1 cellular context compared by ENCODE assay signal in the genomic region with DNA sequence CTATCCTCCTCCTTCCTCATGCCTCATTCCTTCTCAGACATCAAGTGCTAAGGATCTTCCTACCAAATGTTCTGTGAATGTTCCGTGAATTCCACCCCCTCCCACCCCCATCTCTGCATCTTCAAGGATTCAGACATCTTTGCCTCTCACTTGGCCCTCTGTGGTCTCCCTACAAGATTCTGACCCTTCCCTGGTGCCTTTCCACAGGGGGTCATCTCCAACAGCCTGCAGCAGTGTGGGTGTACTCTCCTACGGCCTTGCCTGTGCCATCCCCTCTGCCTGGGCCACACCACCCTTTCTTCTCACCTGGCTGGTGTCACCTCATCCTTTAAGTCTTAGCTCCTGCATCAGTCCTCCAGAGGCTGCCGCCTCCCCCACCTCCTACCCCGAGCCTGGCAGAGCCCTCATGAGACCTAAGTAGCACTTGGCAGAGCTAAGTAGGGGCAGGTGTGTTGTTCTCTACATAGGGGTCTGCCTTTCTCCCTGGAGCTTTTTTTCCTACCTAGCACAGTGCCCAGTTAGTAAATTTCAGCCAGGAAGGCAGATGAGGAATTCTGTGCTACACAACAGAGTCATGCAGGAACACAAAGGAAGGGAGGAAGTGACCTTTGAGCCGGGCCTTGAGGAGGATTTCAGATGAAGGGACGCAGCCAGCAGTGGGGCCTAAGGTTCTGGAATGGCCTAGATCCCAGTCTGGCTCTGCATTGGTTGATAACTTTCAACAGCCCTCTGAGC.
A peak's percentile ranks its signal among the peaks of the same experiment; 100 is the strongest.
TF ChIP-seq lines count a peak whose summit lies in the region.

No MANE protein-coding gene starts in this region.

TF ChIP-seq in HepG2, 621 proteins besides CTCF, POLR2A, EP300 and RAD21 (continued from another document and continues in another):
- TF ChIP-seq, protein P1, sequence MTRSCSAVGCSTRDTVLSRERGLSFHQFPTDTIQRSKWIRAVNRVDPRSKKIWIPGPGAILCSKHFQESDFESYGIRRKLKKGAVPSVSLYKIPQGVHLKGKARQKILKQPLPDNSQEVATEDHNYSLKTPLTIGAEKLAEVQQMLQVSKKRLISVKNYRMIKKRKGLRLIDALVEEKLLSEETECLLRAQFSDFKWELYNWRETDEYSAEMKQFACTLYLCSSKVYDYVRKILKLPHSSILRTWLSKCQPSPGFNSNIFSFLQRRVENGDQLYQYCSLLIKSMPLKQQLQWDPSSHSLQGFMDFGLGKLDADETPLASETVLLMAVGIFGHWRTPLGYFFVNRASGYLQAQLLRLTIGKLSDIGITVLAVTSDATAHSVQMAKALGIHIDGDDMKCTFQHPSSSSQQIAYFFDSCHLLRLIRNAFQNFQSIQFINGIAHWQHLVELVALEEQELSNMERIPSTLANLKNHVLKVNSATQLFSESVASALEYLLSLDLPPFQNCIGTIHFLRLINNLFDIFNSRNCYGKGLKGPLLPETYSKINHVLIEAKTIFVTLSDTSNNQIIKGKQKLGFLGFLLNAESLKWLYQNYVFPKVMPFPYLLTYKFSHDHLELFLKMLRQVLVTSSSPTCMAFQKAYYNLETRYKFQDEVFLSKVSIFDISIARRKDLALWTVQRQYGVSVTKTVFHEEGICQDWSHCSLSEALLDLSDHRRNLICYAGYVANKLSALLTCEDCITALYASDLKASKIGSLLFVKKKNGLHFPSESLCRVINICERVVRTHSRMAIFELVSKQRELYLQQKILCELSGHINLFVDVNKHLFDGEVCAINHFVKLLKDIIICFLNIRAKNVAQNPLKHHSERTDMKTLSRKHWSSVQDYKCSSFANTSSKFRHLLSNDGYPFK (CRISPR knock-in tag; IDR thresholded peaks at IDR 0.05; ENCODE audit: borderline replicate concordance), result no peak
- TF ChIP-seq, protein P2, sequence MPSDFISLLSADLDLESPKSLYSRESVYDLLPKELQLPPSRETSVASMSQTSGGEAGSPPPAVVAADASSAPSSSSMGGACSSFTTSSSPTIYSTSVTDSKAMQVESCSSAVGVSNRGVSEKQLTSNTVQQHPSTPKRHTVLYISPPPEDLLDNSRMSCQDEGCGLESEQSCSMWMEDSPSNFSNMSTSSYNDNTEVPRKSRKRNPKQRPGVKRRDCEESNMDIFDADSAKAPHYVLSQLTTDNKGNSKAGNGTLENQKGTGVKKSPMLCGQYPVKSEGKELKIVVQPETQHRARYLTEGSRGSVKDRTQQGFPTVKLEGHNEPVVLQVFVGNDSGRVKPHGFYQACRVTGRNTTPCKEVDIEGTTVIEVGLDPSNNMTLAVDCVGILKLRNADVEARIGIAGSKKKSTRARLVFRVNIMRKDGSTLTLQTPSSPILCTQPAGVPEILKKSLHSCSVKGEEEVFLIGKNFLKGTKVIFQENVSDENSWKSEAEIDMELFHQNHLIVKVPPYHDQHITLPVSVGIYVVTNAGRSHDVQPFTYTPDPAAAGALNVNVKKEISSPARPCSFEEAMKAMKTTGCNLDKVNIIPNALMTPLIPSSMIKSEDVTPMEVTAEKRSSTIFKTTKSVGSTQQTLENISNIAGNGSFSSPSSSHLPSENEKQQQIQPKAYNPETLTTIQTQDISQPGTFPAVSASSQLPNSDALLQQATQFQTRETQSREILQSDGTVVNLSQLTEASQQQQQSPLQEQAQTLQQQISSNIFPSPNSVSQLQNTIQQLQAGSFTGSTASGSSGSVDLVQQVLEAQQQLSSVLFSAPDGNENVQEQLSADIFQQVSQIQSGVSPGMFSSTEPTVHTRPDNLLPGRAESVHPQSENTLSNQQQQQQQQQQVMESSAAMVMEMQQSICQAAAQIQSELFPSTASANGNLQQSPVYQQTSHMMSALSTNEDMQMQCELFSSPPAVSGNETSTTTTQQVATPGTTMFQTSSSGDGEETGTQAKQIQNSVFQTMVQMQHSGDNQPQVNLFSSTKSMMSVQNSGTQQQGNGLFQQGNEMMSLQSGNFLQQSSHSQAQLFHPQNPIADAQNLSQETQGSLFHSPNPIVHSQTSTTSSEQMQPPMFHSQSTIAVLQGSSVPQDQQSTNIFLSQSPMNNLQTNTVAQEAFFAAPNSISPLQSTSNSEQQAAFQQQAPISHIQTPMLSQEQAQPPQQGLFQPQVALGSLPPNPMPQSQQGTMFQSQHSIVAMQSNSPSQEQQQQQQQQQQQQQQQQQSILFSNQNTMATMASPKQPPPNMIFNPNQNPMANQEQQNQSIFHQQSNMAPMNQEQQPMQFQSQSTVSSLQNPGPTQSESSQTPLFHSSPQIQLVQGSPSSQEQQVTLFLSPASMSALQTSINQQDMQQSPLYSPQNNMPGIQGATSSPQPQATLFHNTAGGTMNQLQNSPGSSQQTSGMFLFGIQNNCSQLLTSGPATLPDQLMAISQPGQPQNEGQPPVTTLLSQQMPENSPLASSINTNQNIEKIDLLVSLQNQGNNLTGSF (CRISPR knock-in tag; IDR thresholded peaks at IDR 0.05), result no peak
- TF ChIP-seq ZNF720 (CRISPR knock-in tag; IDR thresholded peaks at IDR 0.05) (no peak), FOXK2 (IDR thresholded peaks at IDR 0.05) (no peak), FOXJ3 (CRISPR knock-in tag; IDR thresholded peaks at IDR 0.05; ENCODE audit: borderline replicate concordance) (no peak), TEAD3 (CRISPR knock-in tag; optimal IDR thresholded peaks at IDR 0.05; ENCODE audit: borderline replicate concordance) (peak; percentile 75), KAT2B (IDR thresholded peaks at IDR 0.05; ENCODE audit: borderline replicate concordance, low read depth, low read length) (no peak), ZNF431 (CRISPR knock-in tag; IDR thresholded peaks at IDR 0.05; ENCODE audit: borderline replicate concordance, low read depth) (no peak), HOXD1 (CRISPR knock-in tag; IDR thresholded peaks at IDR 0.05) (no peak), NFYB (CRISPR knock-in tag; IDR thresholded peaks at IDR 0.05) (no peak), ARID2 (CRISPR knock-in tag; IDR thresholded peaks at IDR 0.05; ENCODE audit: borderline replicate concordance) (no peak), KDM3A (CRISPR knock-in tag; IDR thresholded peaks at IDR 0.05; ENCODE audit: low read depth) (no peak), ZNF713 (CRISPR knock-in tag; IDR thresholded peaks at IDR 0.05) (no peak), ZNF33A (CRISPR knock-in tag; IDR thresholded peaks at IDR 0.05; ENCODE audit: borderline replicate concordance) (no peak), MTA3 (CRISPR knock-in tag; IDR thresholded peaks at IDR 0.05) (no peak), REL (CRISPR knock-in tag; conservative IDR thresholded peaks at IDR 0.05) (no peak), TEAD2 (CRISPR knock-in tag; IDR thresholded peaks at IDR 0.05) (no peak), KLF13 (CRISPR knock-in tag; IDR thresholded peaks at IDR 0.05) (no peak), HOXA7 (CRISPR knock-in tag; IDR thresholded peaks at IDR 0.05) (no peak), DR1 (CRISPR knock-in tag; IDR thresholded peaks at IDR 0.05) (0 out of 2 replicates have a peak, but pooled peaks have one; percentile 42), RFXAP (CRISPR knock-in tag; IDR thresholded peaks at IDR 0.05; ENCODE audit: borderline replicate concordance) (no peak), ZNF766 (CRISPR knock-in tag; IDR thresholded peaks at IDR 0.05; ENCODE audit: borderline replicate concordance) (no peak), NR1H2 (CRISPR knock-in tag; IDR thresholded peaks at IDR 0.05; ENCODE audit: borderline replicate concordance, low read depth) (no peak), ZNF652 (CRISPR knock-in tag; IDR thresholded peaks at IDR 0.05; ENCODE audit: borderline replicate concordance, low read depth) (0 out of 2 replicates have a peak, but pooled peaks have one; percentile 16), ZNF33B (CRISPR knock-in tag; IDR thresholded peaks at IDR 0.05) (no peak), TAF1 (CRISPR knock-in tag; IDR thresholded peaks at IDR 0.05) (no peak), ZFP82 (CRISPR knock-in tag; IDR thresholded peaks at IDR 0.05; ENCODE audit: borderline replicate concordance) (no peak), KLF15 (CRISPR knock-in tag; IDR thresholded peaks at IDR 0.05; ENCODE audit: borderline replicate concordance) (no peak), KMT2B (CRISPR knock-in tag; IDR thresholded peaks at IDR 0.05) (peak; percentile 56; the same call in 1 of the 2 replicates), SETDB1 (CRISPR knock-in tag; IDR thresholded peaks at IDR 0.05; ENCODE audit: borderline replicate concordance) (no peak), EZH2 (conservative IDR thresholded peaks at IDR 0.05; ENCODE audit: low read depth, low read length) (no peak), ZNF547 (CRISPR knock-in tag; IDR thresholded peaks at IDR 0.05) (no peak)
- TF ChIP-seq, protein P3, sequence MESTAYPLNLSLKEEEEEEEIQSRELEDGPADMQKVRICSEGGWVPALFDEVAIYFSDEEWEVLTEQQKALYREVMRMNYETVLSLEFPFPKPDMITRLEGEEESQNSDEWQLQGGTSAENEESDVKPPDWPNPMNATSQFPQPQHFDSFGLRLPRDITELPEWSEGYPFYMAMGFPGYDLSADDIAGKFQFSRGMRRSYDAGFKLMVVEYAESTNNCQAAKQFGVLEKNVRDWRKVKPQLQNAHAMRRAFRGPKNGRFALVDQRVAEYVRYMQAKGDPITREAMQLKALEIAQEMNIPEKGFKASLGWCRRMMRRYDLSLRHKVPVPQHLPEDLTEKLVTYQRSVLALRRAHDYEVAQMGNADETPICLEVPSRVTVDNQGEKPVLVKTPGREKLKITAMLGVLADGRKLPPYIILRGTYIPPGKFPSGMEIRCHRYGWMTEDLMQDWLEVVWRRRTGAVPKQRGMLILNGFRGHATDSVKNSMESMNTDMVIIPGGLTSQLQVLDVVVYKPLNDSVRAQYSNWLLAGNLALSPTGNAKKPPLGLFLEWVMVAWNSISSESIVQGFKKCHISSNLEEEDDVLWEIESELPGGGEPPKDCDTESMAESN (CRISPR knock-in tag; conservative IDR thresholded peaks at IDR 0.05), result no peak
- TF ChIP-seq, protein P4, sequence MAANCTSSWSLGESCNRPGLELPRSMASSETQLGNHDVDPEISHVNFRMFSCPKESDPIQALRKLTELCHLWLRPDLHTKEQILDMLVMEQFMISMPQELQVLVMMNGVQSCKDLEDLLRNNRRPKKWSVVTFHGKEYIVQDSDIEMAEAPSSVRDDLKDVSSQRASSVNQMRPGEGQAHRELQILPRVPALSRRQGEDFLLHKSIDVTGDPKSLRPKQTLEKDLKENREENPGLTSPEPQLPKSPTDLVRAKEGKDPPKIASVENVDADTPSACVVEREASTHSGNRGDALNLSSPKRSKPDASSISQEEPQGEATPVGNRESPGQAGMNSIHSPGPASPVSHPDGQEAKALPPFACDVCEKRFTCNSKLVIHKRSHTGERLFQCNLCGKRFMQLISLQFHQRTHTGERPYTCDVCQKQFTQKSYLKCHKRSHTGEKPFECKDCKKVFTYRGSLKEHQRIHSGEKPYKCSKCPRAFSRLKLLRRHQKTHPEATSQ (CRISPR knock-in tag; IDR thresholded peaks at IDR 0.05; ENCODE audit: borderline replicate concordance), result no peak
- TF ChIP-seq, protein P5, sequence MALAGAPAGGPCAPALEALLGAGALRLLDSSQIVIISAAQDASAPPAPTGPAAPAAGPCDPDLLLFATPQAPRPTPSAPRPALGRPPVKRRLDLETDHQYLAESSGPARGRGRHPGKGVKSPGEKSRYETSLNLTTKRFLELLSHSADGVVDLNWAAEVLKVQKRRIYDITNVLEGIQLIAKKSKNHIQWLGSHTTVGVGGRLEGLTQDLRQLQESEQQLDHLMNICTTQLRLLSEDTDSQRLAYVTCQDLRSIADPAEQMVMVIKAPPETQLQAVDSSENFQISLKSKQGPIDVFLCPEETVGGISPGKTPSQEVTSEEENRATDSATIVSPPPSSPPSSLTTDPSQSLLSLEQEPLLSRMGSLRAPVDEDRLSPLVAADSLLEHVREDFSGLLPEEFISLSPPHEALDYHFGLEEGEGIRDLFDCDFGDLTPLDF (CRISPR knock-in tag; IDR thresholded peaks at IDR 0.05), result no peak
- TF ChIP-seq, protein P6, sequence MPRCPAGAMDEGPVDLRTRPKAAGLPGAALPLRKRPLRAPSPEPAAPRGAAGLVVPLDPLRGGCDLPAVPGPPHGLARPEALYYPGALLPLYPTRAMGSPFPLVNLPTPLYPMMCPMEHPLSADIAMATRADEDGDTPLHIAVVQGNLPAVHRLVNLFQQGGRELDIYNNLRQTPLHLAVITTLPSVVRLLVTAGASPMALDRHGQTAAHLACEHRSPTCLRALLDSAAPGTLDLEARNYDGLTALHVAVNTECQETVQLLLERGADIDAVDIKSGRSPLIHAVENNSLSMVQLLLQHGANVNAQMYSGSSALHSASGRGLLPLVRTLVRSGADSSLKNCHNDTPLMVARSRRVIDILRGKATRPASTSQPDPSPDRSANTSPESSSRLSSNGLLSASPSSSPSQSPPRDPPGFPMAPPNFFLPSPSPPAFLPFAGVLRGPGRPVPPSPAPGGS (CRISPR knock-in tag; IDR thresholded peaks at IDR 0.05), result no peak
- TF ChIP-seq, protein P7, sequence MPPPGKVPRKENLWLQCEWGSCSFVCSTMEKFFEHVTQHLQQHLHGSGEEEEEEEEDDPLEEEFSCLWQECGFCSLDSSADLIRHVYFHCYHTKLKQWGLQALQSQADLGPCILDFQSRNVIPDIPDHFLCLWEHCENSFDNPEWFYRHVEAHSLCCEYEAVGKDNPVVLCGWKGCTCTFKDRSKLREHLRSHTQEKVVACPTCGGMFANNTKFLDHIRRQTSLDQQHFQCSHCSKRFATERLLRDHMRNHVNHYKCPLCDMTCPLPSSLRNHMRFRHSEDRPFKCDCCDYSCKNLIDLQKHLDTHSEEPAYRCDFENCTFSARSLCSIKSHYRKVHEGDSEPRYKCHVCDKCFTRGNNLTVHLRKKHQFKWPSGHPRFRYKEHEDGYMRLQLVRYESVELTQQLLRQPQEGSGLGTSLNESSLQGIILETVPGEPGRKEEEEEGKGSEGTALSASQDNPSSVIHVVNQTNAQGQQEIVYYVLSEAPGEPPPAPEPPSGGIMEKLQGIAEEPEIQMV (CRISPR knock-in tag; IDR thresholded peaks at IDR 0.05; ENCODE audit: low read depth), result no peak; the same call in 1 of the 2 replicates
- TF ChIP-seq, protein P8, sequence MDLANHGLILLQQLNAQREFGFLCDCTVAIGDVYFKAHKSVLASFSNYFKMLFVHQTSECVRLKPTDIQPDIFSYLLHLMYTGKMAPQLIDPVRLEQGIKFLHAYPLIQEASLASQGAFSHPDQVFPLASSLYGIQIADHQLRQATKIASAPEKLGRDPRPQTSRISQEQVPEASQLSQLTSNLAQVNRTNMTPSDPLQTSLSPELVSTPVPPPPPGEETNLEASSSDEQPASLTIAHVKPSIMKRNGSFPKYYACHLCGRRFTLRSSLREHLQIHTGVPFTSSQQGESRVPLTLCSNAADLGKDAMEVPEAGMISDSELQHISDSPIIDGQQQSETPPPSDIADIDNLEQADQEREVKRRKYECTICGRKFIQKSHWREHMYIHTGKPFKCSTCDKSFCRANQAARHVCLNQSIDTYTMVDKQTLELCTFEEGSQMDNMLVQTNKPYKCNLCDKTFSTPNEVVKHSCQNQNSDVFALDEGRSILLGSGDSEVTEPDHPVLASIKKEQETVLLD (CRISPR knock-in tag; IDR thresholded peaks at IDR 0.05; ENCODE audit: low read depth), result no peak
- TF ChIP-seq, protein P9, sequence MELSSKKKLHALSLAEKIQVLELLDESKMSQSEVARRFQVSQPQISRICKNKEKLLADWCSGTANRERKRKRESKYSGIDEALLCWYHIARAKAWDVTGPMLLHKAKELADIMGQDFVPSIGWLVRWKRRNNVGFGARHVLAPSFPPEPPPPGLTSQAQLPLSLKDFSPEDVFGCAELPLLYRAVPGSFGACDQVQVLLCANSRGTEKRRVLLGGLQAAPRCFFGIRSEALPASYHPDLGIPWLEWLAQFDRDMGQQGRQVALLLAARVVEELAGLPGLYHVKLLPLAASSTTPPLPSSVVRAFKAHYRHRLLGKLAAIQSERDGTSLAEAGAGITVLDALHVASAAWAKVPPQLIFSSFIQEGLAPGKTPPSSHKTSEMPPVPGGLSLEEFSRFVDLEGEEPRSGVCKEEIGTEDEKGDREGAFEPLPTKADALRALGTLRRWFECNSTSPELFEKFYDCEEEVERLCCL (CRISPR knock-in tag; IDR thresholded peaks at IDR 0.05; ENCODE audit: borderline replicate concordance), result no peak
